24 cellular contexts compared by ENCODE assay signal in the genomic region with DNA sequence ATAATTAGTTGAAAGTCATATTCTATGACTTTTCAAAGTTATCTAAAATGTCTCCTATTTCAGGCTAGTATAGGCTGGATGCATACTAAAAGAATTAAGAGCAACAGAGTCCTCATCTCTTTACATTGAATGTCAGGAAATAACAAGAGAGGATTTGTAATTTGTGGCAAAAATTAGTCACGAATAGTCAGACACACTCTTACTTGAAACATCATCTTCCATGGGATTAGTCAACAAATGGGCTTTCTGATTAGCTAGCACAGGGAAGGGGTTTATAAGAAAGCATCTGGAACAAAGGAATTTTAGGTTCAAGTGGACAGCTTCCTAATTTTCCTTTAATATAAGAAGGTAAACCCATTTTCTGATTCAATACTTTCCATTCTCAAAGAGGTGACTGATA.
"Had no signal": no experiment of that assay in that cellular context is flagged by ENCODE, and none has a peak within 500 bp of the region (broad histone marks: within the 10 kb centered on the region; RNA-seq: fewer than 3 reads in every experiment).

No MANE protein-coding gene starts in this region.

- H3K4me3 ChIP-seq: SJSA1, SK-N-MC had no signal

- DNase-seq: IMR-90, Kasumi-1, MV-4-11, NCI-H1048, NCI-H1105, NCI-H1417, NCI-H1436 treated with DMSO at 0.1 percent for 48 hours, NCI-H1694, NCI-H187 treated with DMSO at 0.1 percent for 48 hours, NCI-H2029 treated with DMSO at 0.1 percent for 48 hours, NCI-H2171, NCI-H226, NCI-H446, NCI-H510A, NCI-H524 treated with DMSO at 0.1 percent for 48 hours, NCI-H69, NCI-H774, PC-3, Right ventricle myocardium superior, SIG-M5 had no signal

- ATAC-seq: HepG2, Panc1, PC-3 had no signal
